In genomic region chr1:117656202-117656641, GRCh38 we compare ENCODE assay signal across 8 cellular contexts. TPM values are rescaled to one million over a fixed set of nuclear protein-coding genes. Genes with fewer than 3 reads are reported as not detected.
DNase-seq lines count a peak whose midpoint lies in the region; ATAC-seq and TF ChIP-seq lines count a peak whose summit lies in the region.

No MANE protein-coding gene starts in this region.

- CTCF ChIA-PET in activated CD8-positive, alpha-beta T cell treated with anti-CD3 and anti-CD28 coated beads, Interleukin-2, amount 10 ng/mL, durations not matched to agents 7 days and 5 days (lab: Charles Lee): interaction anchor here (0.7 to 8.6 kb wide), 18 partner anchors 9 to 142 kb away, joined by 3 to 65 read pairs (median 4); partner anchors contain the start of gene TENT5C

- TF ChIP-seq CTCF in endodermal cell (conservative IDR thresholded peaks at IDR 0.05): no peak

- POLR2A ChIA-PET in activated CD8-positive, alpha-beta T cell treated with anti-CD3 and anti-CD28 coated beads, Interleukin-2, amount 10 ng/mL, durations not matched to agents 7 days and 5 days (lab: Charles Lee): interaction anchor here (1.1 to 3.1 kb wide), 5 partner anchors 9 to 49 kb away, joined by 3 to 37 read pairs (median 7); partner anchors contain the start of gene TENT5C

- H3K9me3 Mint-ChIP-seq in activated CD8-positive, alpha-beta T cell treated with anti-CD3 and anti-CD28 coated beads, Interleukin-2, amount 10 ng/mL, durations not matched to agents 7 days and 5 days (ENCODE audit: insufficient read depth): no peaks in the 10 kb centered on the region
- no peaks in the 10 kb centered on the region for H3K9me3 Mint-ChIP-seq in endodermal cell

- H3K9me3 ChIP-seq in mucosa of rectum (ENCODE audit: control insufficient read depth in 2 of 2, low read length in 2 of 2) (no peaks in the 10 kb centered on the region), endodermal cell (ENCODE audit: control insufficient read depth, low read length) (no peaks in the 10 kb centered on the region)

- H3K9ac ChIP-seq in mucosa of rectum (ENCODE audit: low read depth in 1 of 2, low read length in 2 of 2): no peak overlapping the region
- no peak overlapping the region for H3K9ac ChIP-seq in endodermal cell (ENCODE audit: extremely low read depth, low read length, poor library complexity, severe bottlenecking)

- H3K27me3 ChIP-seq in mucosa of rectum (ENCODE audit: control insufficient read depth in 2 of 2, insufficient read depth in 2 of 2, low read length in 2 of 2): no peaks in the 10 kb centered on the region
- no peaks in the 10 kb centered on the region for H3K27me3 ChIP-seq in endodermal cell (ENCODE audit: control insufficient read depth, insufficient read depth, low read length, poor library complexity, severe bottlenecking)

- in situ Hi-C loops in ACHN (cut with HindIII; ENCODE audit: low pct_ligation_motif_present, low pct_unique_long_range_greater_than_20kb, low sequenced_read_pairs): no loop called here

- peak overlapping the region; percentile 59 to 78 for H3K27ac ChIP-seq in mucosa of rectum (ENCODE audit: low read depth in 2 of 2, low read length in 2 of 2)
- H3K27ac ChIP-seq in endodermal cell (ENCODE audit: low read depth, low read length): no peak overlapping the region

- H3K27me3 Mint-ChIP-seq in activated CD8-positive, alpha-beta T cell treated with anti-CD3 and anti-CD28 coated beads, Interleukin-2, amount 10 ng/mL, durations not matched to agents 7 days and 5 days (ENCODE audit: low read depth): peaks cover 14% of the 10 kb centered on the region
- H3K27me3 Mint-ChIP-seq in endodermal cell (ENCODE audit: insufficient read depth): peaks cover 2% of the 10 kb centered on the region

- H3K4me3 ChIP-seq in mucosa of rectum (ENCODE audit: low read length in 2 of 2): no peak overlapping the region
- no peak overlapping the region for H3K4me3 ChIP-seq in endodermal cell (ENCODE audit: low read length)

- H3K4me3 Mint-ChIP-seq in activated CD8-positive, alpha-beta T cell treated with anti-CD3 and anti-CD28 coated beads, Interleukin-2, amount 10 ng/mL, durations not matched to agents 7 days and 5 days: peak overlapping the region; percentile 63
- no peak overlapping the region for H3K4me3 Mint-ChIP-seq in endodermal cell

- peak overlapping the region; percentile 86 for H3K27ac Mint-ChIP-seq in activated CD8-positive, alpha-beta T cell treated with anti-CD3 and anti-CD28 coated beads, Interleukin-2, amount 10 ng/mL, durations not matched to agents 7 days and 5 days
- no peak overlapping the region for H3K27ac Mint-ChIP-seq in endodermal cell

- peaks cover 2% of the 10 kb centered on the region for H3K36me3 Mint-ChIP-seq in activated CD8-positive, alpha-beta T cell treated with anti-CD3 and anti-CD28 coated beads, Interleukin-2, amount 10 ng/mL, durations not matched to agents 7 days and 5 days (ENCODE audit: low read depth)
- H3K36me3 Mint-ChIP-seq in endodermal cell (ENCODE audit: low read depth): no peaks in the 10 kb centered on the region

- H3K4me1 ChIP-seq in mucosa of rectum (ENCODE audit: control insufficient read depth in 2 of 2, insufficient read depth in 2 of 2, low read length in 2 of 2) (peaks cover 6 to 39% of the 10 kb centered on the region in 2 donors), endodermal cell (ENCODE audit: control insufficient read depth, insufficient read depth, low read length) (no peaks in the 10 kb centered on the region)

- H3K4me1 Mint-ChIP-seq in activated CD8-positive, alpha-beta T cell treated with anti-CD3 and anti-CD28 coated beads, Interleukin-2, amount 10 ng/mL, durations not matched to agents 7 days and 5 days (ENCODE audit: low read depth): peaks cover 91% of the 10 kb centered on the region
- peaks cover 22% of the 10 kb centered on the region for H3K4me1 Mint-ChIP-seq in endodermal cell

- WGBS in endodermal cell (ENCODE audit: insufficient coverage in 1 of 2, insufficient read length in 1 of 2), 2 experiments: 93 to 94% methylated on average over 10 of the region's 10 CpGs

- ATAC-seq in GM18870 (IDR thresholded peaks at IDR 0.05; ENCODE audit: unreplicated experiment) (peak; percentile 38), HG03135 (IDR thresholded peaks at IDR 0.05; ENCODE audit: unreplicated experiment) (peak; percentile 42)
- ATAC-seq in activated CD8-positive, alpha-beta T cell treated with anti-CD3 and anti-CD28 coated beads, Interleukin-2, amount 10 ng/mL, durations not matched to agents 7 days and 5 days: peak; percentile 68

- peak; percentile 94 for DNase-seq in activated CD8-positive, alpha-beta T cell treated with anti-CD3 and anti-CD28 coated beads, Interleukin-2, amount 10 ng/mL, durations not matched to agents 7 days and 5 days
- DNase-seq in occipital lobe (lab: John Stamatoyannopoulos, UW): no peak
- DNase-seq in endodermal cell: no peak
- DNase-seq in ACHN: no peak
- no peak for DNase-seq in NCI-H2227 (lab: John Stamatoyannopoulos, UW; ENCODE audit: unreplicated experiment)

- H3K36me3 ChIP-seq in mucosa of rectum (ENCODE audit: control insufficient read depth in 2 of 2, insufficient read depth in 2 of 2, low read length in 2 of 2) (no peaks in the 10 kb centered on the region), endodermal cell (ENCODE audit: control insufficient read depth, insufficient read depth, low read length) (no peaks in the 10 kb centered on the region)

RNA-seq across cellular contexts. Expression of gene TENT5C, which starts 50.4 kb away (rescaled TPM):
- total RNA-seq in activated CD8-positive, alpha-beta T cell treated with anti-CD3 and anti-CD28 coated beads, Interleukin-2, amount 10 ng/mL, durations not matched to agents 7 days and 5 days: 10 to 100 TPM; 20.7 to 20.8 TPM
- 4.7 TPM for total RNA-seq in occipital lobe
- total RNA-seq in endodermal cell: 1 to 10 TPM; 1.0 to 1.4 TPM
- 0.61 TPM for polyA plus RNA-seq in endodermal cell (2013, experiment 1 of 2)
- polyA plus RNA-seq in endodermal cell (2013, experiment 2 of 2): 0.50 TPM
